ENCODE assay signal across 23 cellular contexts in genomic region chr20:34689486-34689885, GRCh38. TPM values are rescaled to one million over a fixed set of nuclear protein-coding genes. Genes with fewer than 3 reads are reported as not detected.
DNase-seq lines count a peak whose midpoint lies in the region; ATAC-seq and TF ChIP-seq lines count a peak whose summit lies in the region.
"Had no signal": no experiment of that assay in that cellular context is flagged by ENCODE, and none has a peak within 500 bp of the region (broad histone marks: within the 10 kb centered on the region; RNA-seq: fewer than 3 reads in every experiment).

No MANE protein-coding gene starts in this region.

- H3K36me3 Mint-ChIP-seq in T-helper 2 cell treated with Interferon-gamma antibody and Interleukin-4, amounts not matched to agents 5 μg/mL and 100 μg/mL, for 36 hours (ENCODE audit: low read depth), result no peaks in the 10 kb centered on the region
- no peaks in the 10 kb centered on the region for H3K36me3 Mint-ChIP-seq in mesothelial cell of epicardium
- H3K36me3 Mint-ChIP-seq: activated naive CD8-positive, alpha-beta T cell; natural killer cell treated with Interleukin-12 subunit alpha and Interleukin-12 subunit beta and Interleukin-15 and Interleukin-18, amount 100 ng/mL, for 72 hours had no signal

- TF ChIP-seq CTCF in NB4 (IDR thresholded peaks at IDR 0.05; ENCODE audit: low read depth, low read length) (no peak), mucosa of descending colon (IDR thresholded peaks at IDR 0.05) (no peak), mesothelial cell of epicardium (IDR thresholded peaks at IDR 0.05; ENCODE audit: unreplicated experiment) (no peak)

- ATAC-seq in mucosa of descending colon, result peak; percentile 87
- ATAC-seq: activated CD4-positive, CD25-positive, alpha-beta regulatory T cell treated with anti-CD3 and anti-CD28 coated beads, Interleukin-2, amount 50 U/mL, for 24 hours; activated T-cell treated with anti-CD3 and anti-CD28 coated beads, Interleukin-2, amount 50 U/mL, for 4 hours; natural killer cell treated with Interleukin-12 subunit alpha and Interleukin-12 subunit beta and Interleukin-15 and Interleukin-18, amount 100 ng/mL, for 72 hours had no signal

- peaks cover 3% of the 10 kb centered on the region for H3K27me3 Mint-ChIP-seq in T-helper 2 cell treated with Interferon-gamma antibody and Interleukin-4, amounts not matched to agents 5 μg/mL and 100 μg/mL, for 36 hours (ENCODE audit: low read depth)
- peaks cover 2% of the 10 kb centered on the region for H3K27me3 Mint-ChIP-seq in mesothelial cell of epicardium (ENCODE audit: low read depth)
- H3K27me3 Mint-ChIP-seq: activated naive CD8-positive, alpha-beta T cell; stimulated activated naive CD8-positive, alpha-beta T cell treated with anti-CD3 and anti-CD28 coated beads, Interleukin-15, Interleukin-2, amounts not matched to agents 100 ng/mL and 50 ng/mL, for 24 hours had no signal

- no peak overlapping the region for H3K4me3 Mint-ChIP-seq in T-helper 2 cell treated with Interferon-gamma antibody and Interleukin-4, amounts not matched to agents 5 μg/mL and 100 μg/mL, for 36 hours
- H3K4me3 Mint-ChIP-seq in mesothelial cell of epicardium, result no peak overlapping the region
- H3K4me3 Mint-ChIP-seq: activated naive CD8-positive, alpha-beta T cell; activated T-cell treated with anti-CD3 and anti-CD28 coated beads, Interleukin-2, amount 50 U/mL, for 4 hours; natural killer cell treated with Interleukin-12 subunit alpha and Interleukin-12 subunit beta and Interleukin-15 and Interleukin-18, amount 100 ng/mL, for 72 hours; stimulated activated naive CD8-positive, alpha-beta T cell treated with anti-CD3 and anti-CD28 coated beads, Interleukin-15, Interleukin-2, amounts not matched to agents 100 ng/mL and 50 ng/mL, for 24 hours had no signal

- H3K9me3 Mint-ChIP-seq in T-helper 2 cell treated with Interferon-gamma antibody and Interleukin-4, amounts not matched to agents 5 μg/mL and 100 μg/mL, for 36 hours, result no peaks in the 10 kb centered on the region
- no peaks in the 10 kb centered on the region for H3K9me3 Mint-ChIP-seq in mesothelial cell of epicardium
- H3K9me3 Mint-ChIP-seq: activated T-cell treated with anti-CD3 and anti-CD28 coated beads, Interleukin-2, amount 50 U/mL, for 4 hours; natural killer cell treated with Interleukin-12 subunit alpha and Interleukin-12 subunit beta and Interleukin-15 and Interleukin-18, amount 100 ng/mL, for 72 hours; stimulated activated naive CD8-positive, alpha-beta T cell treated with anti-CD3 and anti-CD28 coated beads, Interleukin-15, Interleukin-2, amounts not matched to agents 100 ng/mL and 50 ng/mL, for 24 hours had no signal

- H3K4me1 ChIP-seq in mucosa of descending colon (ENCODE audit: low read depth), result peaks cover 3% of the 10 kb centered on the region

- intact Hi-C loops in mucosa of descending colon (cut with DNase I, micrococcal nuclease), result no loop called here

- no peak overlapping the region for H3K27ac Mint-ChIP-seq in T-helper 2 cell treated with Interferon-gamma antibody and Interleukin-4, amounts not matched to agents 5 μg/mL and 100 μg/mL, for 36 hours
- no peak overlapping the region for H3K27ac Mint-ChIP-seq in mesothelial cell of epicardium
- H3K27ac Mint-ChIP-seq: activated naive CD8-positive, alpha-beta T cell; natural killer cell treated with Interleukin-12 subunit alpha and Interleukin-12 subunit beta and Interleukin-15 and Interleukin-18, amount 100 ng/mL, for 72 hours; stimulated activated naive CD8-positive, alpha-beta T cell treated with anti-CD3 and anti-CD28 coated beads, Interleukin-15, Interleukin-2, amounts not matched to agents 100 ng/mL and 50 ng/mL, for 24 hours had no signal

- H3K4me3 ChIP-seq in NB4 (ENCODE audit: low read depth, low read length), result no peak overlapping the region
- no peak overlapping the region for H3K4me3 ChIP-seq in mucosa of descending colon
- H3K4me3 ChIP-seq: skin epidermis had no signal

- no peaks in the 10 kb centered on the region for H3K4me1 Mint-ChIP-seq in T-helper 2 cell treated with Interferon-gamma antibody and Interleukin-4, amounts not matched to agents 5 μg/mL and 100 μg/mL, for 36 hours (ENCODE audit: low read depth)
- no peaks in the 10 kb centered on the region for H3K4me1 Mint-ChIP-seq in mesothelial cell of epicardium

- no peaks in the 10 kb centered on the region for H3K9me3 ChIP-seq in mucosa of descending colon

- peak; percentile 57 for DNase-seq in ELR (ENCODE audit: low read depth)
- DNase-seq in NB4 (ENCODE audit: low read depth), result peak; percentile 26
- peak; percentile 72 for DNase-seq in dermis blood vessel endothelial cell
- no peak for DNase-seq in mucosa of descending colon
- no peak for DNase-seq in T-helper 2 cell treated with Interferon-gamma antibody and Interleukin-4, amounts not matched to agents 5 μg/mL and 100 μg/mL, for 36 hours (ENCODE audit: low spot score)
- DNase-seq in NOMO-1 treated with DMSO at 0.1 percent for 48 hours (lab: John Stamatoyannopoulos, UW; ENCODE audit: unreplicated experiment), result no peak
- no peak for DNase-seq in T1000 (lab: John Stamatoyannopoulos, UW)
- DNase-seq in mesothelial cell of epicardium (ENCODE audit: low spot score in 2 of 2, unreplicated experiment in 2 of 2), result no peak
- DNase-seq: activated T-cell treated with anti-CD3 and anti-CD28 coated beads, Interleukin-2, amount 50 U/mL, for 4 hours; COR-L47; GOT3; hypothalamus; mesendoderm; NCI-H1092; NCI-H524; stimulated activated CD4-positive, alpha-beta T cell treated with anti-CD3 and anti-CD28 coated beads, Interleukin-2, amount 100 ng/mL, for 48 hours; T-helper 2 cell; trophoblast cell had no signal

- H3K36me3 ChIP-seq in mucosa of descending colon (ENCODE audit: low read depth), result no peaks in the 10 kb centered on the region

- TF ChIP-seq POLR2A in NB4 (IDR thresholded peaks at IDR 0.05; ENCODE audit: extremely low read depth, insufficient read length), result no peak

RNA-seq across cellular contexts. Expression of gene PIGU, which starts 12.6 kb away (rescaled TPM):
- total RNA-seq in dermis blood vessel endothelial cell (7.8 and 8.3 TPM in 2 replicates), mucosa of descending colon (10 to 100 TPM; 14.4 to 26.3 (median 24.3) TPM), mesothelial cell of epicardium (31.7 to 34.1 TPM (median 32.6 TPM) in 3 replicates)

RNA-seq across cellular contexts. Expression of gene TP53INP2, which starts 14.7 kb away (rescaled TPM):
- total RNA-seq in dermis blood vessel endothelial cell (5.8 and 9.9 TPM in 2 replicates), mucosa of descending colon (100 to 1,000 TPM in 2 of 3 donors, 10 to 100 TPM in 1; 65.9 to 155 (median 114) TPM), mesothelial cell of epicardium (11.8 to 13.1 TPM (median 12.0 TPM) in 3 replicates)

Comparison
In these comparisons a context has a peak if more than half of its experiments do, and no peak if none do; other contexts are left out.
1. DNase-seq: peak in ELR (single experiment), NB4 (single experiment) and dermis blood vessel endothelial cell (single experiment); none in mucosa of descending colon (0 of 3), T-helper 2 cell treated with Interferon-gamma antibody and Interleukin-4, amounts not matched to agents 5 μg/mL and 100 μg/mL, for 36 hours (single experiment), NOMO-1 treated with DMSO at 0.1 percent for 48 hours (single experiment), T1000 (single experiment) and mesothelial cell of epicardium (0 of 2).